In the genomic region with DNA sequence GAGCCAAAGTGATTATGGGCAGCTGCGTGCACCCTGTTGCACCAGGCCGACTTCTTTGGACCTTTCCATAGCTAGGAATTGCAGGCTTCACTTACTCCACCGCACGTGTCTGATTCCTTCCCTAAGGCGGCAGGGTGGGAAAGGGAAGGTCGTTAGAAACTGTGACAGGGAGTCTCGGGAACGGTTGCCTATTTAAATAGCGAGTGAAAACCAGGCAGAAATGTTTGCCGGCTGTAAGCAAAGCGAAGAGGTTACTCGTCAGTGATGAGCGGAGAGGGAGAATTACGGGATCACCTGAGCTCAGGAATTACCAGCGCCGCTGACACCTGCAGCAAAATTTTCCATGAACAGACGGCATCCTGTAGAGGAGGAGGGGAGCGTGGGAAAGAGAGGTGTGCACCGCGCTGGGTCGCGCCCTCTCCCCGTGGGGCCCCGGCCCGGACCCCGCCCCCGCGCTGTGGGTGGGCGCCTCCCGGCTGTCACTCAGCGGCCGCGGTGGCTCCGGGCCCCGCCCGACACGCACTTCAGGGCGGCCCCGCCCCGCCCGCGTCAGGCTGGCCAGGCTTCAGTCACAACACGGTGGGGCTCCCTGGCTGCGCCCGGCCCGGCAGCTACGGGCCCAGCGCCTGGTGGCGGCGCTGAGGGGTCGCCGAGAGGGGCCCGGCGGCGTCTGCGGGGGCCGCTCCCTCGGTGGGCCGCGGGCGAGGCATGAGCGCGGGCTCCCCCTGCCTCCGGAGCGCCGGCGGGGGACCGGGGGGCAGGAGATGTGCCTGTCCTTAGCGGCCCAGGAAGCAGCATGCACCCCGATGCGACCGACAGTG, we compare ENCODE assay signal across 8 cellular contexts. TPM values are rescaled to one million over a fixed set of nuclear protein-coding genes. Genes with fewer than 3 reads are reported as not detected.
DNase-seq lines count a peak whose midpoint lies in the region; ATAC-seq and TF ChIP-seq lines count a peak whose summit lies in the region.

A gene (plus strand): TSS at position 568 of the 821 bp plus-strand sequence. CDS start 229 bp downstream, at position 797.

- no peaks in the 10 kb centered on the region for H3K9me3 ChIP-seq in OCI-LY3 (ENCODE audit: insufficient read depth, low read length)
- no peaks in the 10 kb centered on the region for H3K9me3 ChIP-seq in mucosa of rectum (ENCODE audit: control insufficient read depth in 2 of 2, low read length in 2 of 2)

- intact Hi-C loops in CD14-positive monocyte (cut with micrococcal nuclease), result loop anchor here in 1 of 2 donors (10.0 kb wide), 1 partner anchor 1704 kb away; a partner anchor contains a TSS

- peak; percentile 79 for ATAC-seq in GM19324 (IDR thresholded peaks at IDR 0.05; ENCODE audit: low FRiP score, unreplicated experiment)
- peak; percentile 68 for ATAC-seq in HG03457 (IDR thresholded peaks at IDR 0.05; ENCODE audit: unreplicated experiment)

- peaks cover 28% of the 10 kb centered on the region for H3K4me1 Mint-ChIP-seq in CD14-positive monocyte

- H3K36me3 Mint-ChIP-seq in CD14-positive monocyte, result peaks cover 2 to 10% of the 10 kb centered on the region in 2 donors

- no peaks in the 10 kb centered on the region for H3K27me3 ChIP-seq in OCI-LY3 (ENCODE audit: low read depth, low read length)
- no peaks in the 10 kb centered on the region for H3K27me3 ChIP-seq in mucosa of rectum (ENCODE audit: control insufficient read depth in 2 of 2, insufficient read depth in 2 of 2, low read length in 2 of 2)

- peak within 1 kb of the TSS; percentile 84 for H3K4me2 ChIP-seq in OCI-LY3 (ENCODE audit: low read length)

- H3K27ac Mint-ChIP-seq in CD14-positive monocyte, result peak within 1 kb of the TSS in 1 of 7 donors; percentile 90

- H2AFZ ChIP-seq in OCI-LY3 (ENCODE audit: low read depth, low read length), result no peak within 1 kb of the TSS

- TF ChIP-seq POLR2A in erythroblast (IDR thresholded peaks at IDR 0.05; ENCODE audit: low read length), result peak; percentile 67

- peak within 1 kb of the TSS; percentile 60 for H3K27ac ChIP-seq in OCI-LY3 (ENCODE audit: low read length)
- H3K27ac ChIP-seq in mucosa of rectum (ENCODE audit: low read depth in 2 of 2, low read length in 2 of 2), result peak within 1 kb of the TSS; percentile 62 to 70

- H3K4me1 ChIP-seq in OCI-LY3 (ENCODE audit: low read length) (peaks cover 31% of the 10 kb centered on the region), mucosa of rectum (ENCODE audit: control insufficient read depth in 2 of 2, insufficient read depth in 2 of 2, low read length in 2 of 2) (peaks cover 11 to 15% of the 10 kb centered on the region in 2 donors)

- H3K9me3 Mint-ChIP-seq in CD14-positive monocyte, result peaks cover 0 to 14% (median 7%) of the 10 kb centered on the region in 7 donors

- peaks cover 64 to 83% (median 73%) of the 10 kb centered on the region in 3 donors for H3K27me3 Mint-ChIP-seq in CD14-positive monocyte (ENCODE audit: low read depth in 3 of 3)

- TF ChIP-seq CTCF in CD14-positive monocyte (IDR thresholded peaks at IDR 0.05) (no peak), OCI-LY3 (IDR thresholded peaks at IDR 0.05; ENCODE audit: low read depth, low read length) (no peak)

- DNase-seq in CD14-positive monocyte (ENCODE audit: low spot score) (peak; percentile 52), erythroblast (lab: John Stamatoyannopoulos, UW) (peak; percentile 86 to 91)
- peak; percentile 92 for DNase-seq in activated T-cell treated with anti-CD3 and anti-CD28 coated beads, Interleukin-2, amount 50 U/mL, for 1 hour
- DNase-seq in stimulated activated CD8-positive, alpha-beta memory T cell treated with anti-CD3 and anti-CD28 coated beads, Interleukin-7, amount 100 ng/mL, for 1 hour (ENCODE audit: low read depth in 2 of 2), result peak; percentile 60 to 72

- H3K9ac ChIP-seq in OCI-LY3 (ENCODE audit: low read length) (peak within 1 kb of the TSS; percentile 76), mucosa of rectum (ENCODE audit: low read depth in 1 of 2, low read length in 2 of 2) (peak within 1 kb of the TSS; percentile 58 to 74)

- peaks cover 46% of the 10 kb centered on the region for H3K79me2 ChIP-seq in OCI-LY3 (ENCODE audit: low read length)

- peak within 1 kb of the TSS; percentile 85 for H3K4me3 ChIP-seq in OCI-LY3 (ENCODE audit: low read length)
- peak within 1 kb of the TSS; percentile 81 to 89 for H3K4me3 ChIP-seq in mucosa of rectum (ENCODE audit: low read length in 2 of 2)

- H4K20me1 ChIP-seq in OCI-LY3 (ENCODE audit: insufficient read depth, low read length), result no peaks in the 10 kb centered on the region

- H3K36me3 ChIP-seq in OCI-LY3 (replicated peaks; ENCODE audit: low read depth, low read length) (no peaks in the 10 kb centered on the region), mucosa of rectum (ENCODE audit: control insufficient read depth in 2 of 2, insufficient read depth in 2 of 2, low read length in 2 of 2) (no peaks in the 10 kb centered on the region)

- peak within 1 kb of the TSS; percentile 93 to 97 for H3K4me3 Mint-ChIP-seq in CD14-positive monocyte

RNA-seq across cellular contexts. Expression of the gene that starts here (rescaled TPM):
- under 1 TPM; 0.31 to 0.36 TPM for polyA plus RNA-seq in CD14-positive monocyte

Comparison
In these comparisons a context has a peak if more than half of its experiments do, and no peak if none do; other contexts are left out.
1. Peak in every context shown above with its lines: DNase-seq, ATAC-seq, H3K4me3 ChIP-seq and H3K27ac ChIP-seq.
2. Peak in DNase-seq in CD14-positive monocyte; RNA of the gene not detected or under 1 TPM.